In the genomic region with DNA sequence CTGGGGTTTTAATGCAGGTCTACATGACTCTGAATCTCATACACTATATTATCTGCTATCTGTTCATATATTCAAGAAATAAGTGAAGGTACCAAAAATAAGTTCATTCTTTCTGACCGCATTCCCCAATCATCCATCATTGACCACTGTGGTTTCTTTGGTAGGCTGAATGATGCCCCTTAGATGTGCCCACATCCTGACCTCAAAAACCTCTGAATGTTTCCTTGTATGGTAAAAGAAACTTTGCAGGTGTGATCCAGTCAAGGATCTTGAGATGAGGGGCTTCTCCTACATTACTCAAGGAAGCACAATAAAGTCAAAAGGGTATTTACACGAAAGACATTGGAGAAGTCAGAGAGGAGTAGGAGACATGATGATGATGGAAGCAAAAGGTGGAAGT, we compare ENCODE assay signal across 22 cellular contexts.
DNase-seq lines count a peak whose midpoint lies in the region; ATAC-seq, FAIRE-seq and TF ChIP-seq lines count a peak whose summit lies in the region.
"Had no signal": no experiment of that assay in that cellular context is flagged by ENCODE, and none has a peak within 500 bp of the region (broad histone marks: within the 10 kb centered on the region; RNA-seq: fewer than 3 reads in every experiment).

No MANE protein-coding gene starts in this region.

- POLR2A ChIA-PET in naive thymus-derived CD4-positive, alpha-beta T cell (lab: Charles Lee) = no interaction called here

- no peaks in the 10 kb centered on the region for H3K9me3 Mint-ChIP-seq in activated T-helper 1 cell treated with anti-CD3 and anti-CD28 coated beads, Interleukin-12 subunit alpha, Interleukin-12 subunit beta, Interleukin-2, Interleukin-4 antibody, amounts not matched to agents 30 ng/mL and 10 ng/mL and 1 ng/mL, durations not matched to agents 14 hours and 24 hours and 36 hours
- peaks cover 0 to 5% (median 0%) of the 10 kb centered on the region in 11 donors for H3K9me3 Mint-ChIP-seq in naive thymus-derived CD4-positive, alpha-beta T cell
- H3K9me3 Mint-ChIP-seq: IgD-negative memory B cell; nephron progenitor cell; stimulated activated naive B cell treated with anti-CD40 and anti-IgM and Interleukin-4, amounts not matched to agents 10 μg/mL and 1 μg/mL and 100 μg/mL, for 72 hours; type B pancreatic cell had no signal

- H3K9me3 ChIP-seq in naive thymus-derived CD4-positive, alpha-beta T cell (ENCODE audit: control insufficient read depth in 2 of 3, low read length in 3 of 3) = no peaks in the 10 kb centered on the region
- H3K9me3 ChIP-seq in left ventricle myocardium inferior (replicated peaks) = no peaks in the 10 kb centered on the region
- H3K9me3 ChIP-seq: ascending aorta, gastrocnemius medialis, prostate gland, spleen had no signal

- no peak overlapping the region for H3K4me3 ChIP-seq in naive thymus-derived CD4-positive, alpha-beta T cell (ENCODE audit: low read length)
- no peak overlapping the region for H3K4me3 ChIP-seq in left ventricle myocardium inferior
- H3K4me3 ChIP-seq: ascending aorta, gastrocnemius medialis, prostate gland, spleen had no signal

- peak; percentile 29 for ATAC-seq in naive thymus-derived CD4-positive, alpha-beta T cell
- ATAC-seq: gastrocnemius medialis had no signal

- H3K27me3 ChIP-seq in naive thymus-derived CD4-positive, alpha-beta T cell (ENCODE audit: control insufficient read depth in 2 of 2, insufficient read depth in 2 of 2, low read length in 2 of 2) = peaks cover 0 to 4% of the 10 kb centered on the region in 2 donors
- peaks cover 15% of the 10 kb centered on the region for H3K27me3 ChIP-seq in left ventricle myocardium inferior (ENCODE audit: low read depth)
- H3K27me3 ChIP-seq: ascending aorta, gastrocnemius medialis had no signal

- CTCF ChIA-PET in naive thymus-derived CD4-positive, alpha-beta T cell (lab: Charles Lee) = interaction anchor here (0.6 to 1.0 kb wide), 2 partner anchors 8 to 108 kb away, joined by 3 read pairs; no protein-coding TSS in a partner anchor

- H3K4me1 ChIP-seq in naive thymus-derived CD4-positive, alpha-beta T cell (ENCODE audit: control insufficient read depth in 2 of 2, insufficient read depth in 2 of 2, low read length in 2 of 2) = peaks cover 0 to 6% of the 10 kb centered on the region in 2 donors
- no peaks in the 10 kb centered on the region for H3K4me1 ChIP-seq in left ventricle myocardium inferior
- H3K4me1 ChIP-seq: ascending aorta, gastrocnemius medialis, prostate gland had no signal

- H3K4me3 Mint-ChIP-seq in activated T-helper 1 cell treated with anti-CD3 and anti-CD28 coated beads, Interleukin-12 subunit alpha, Interleukin-12 subunit beta, Interleukin-2, Interleukin-4 antibody, amounts not matched to agents 30 ng/mL and 10 ng/mL and 1 ng/mL, durations not matched to agents 14 hours and 24 hours and 36 hours = no peak overlapping the region
- H3K4me3 Mint-ChIP-seq in naive thymus-derived CD4-positive, alpha-beta T cell = peak overlapping the region in 3 of 10 donors; percentile 2 to 14 (median 7)
- H3K4me3 Mint-ChIP-seq: IgD-negative memory B cell; nephron progenitor cell; stimulated activated naive B cell treated with anti-CD40 and anti-IgM and Interleukin-4, amounts not matched to agents 10 μg/mL and 1 μg/mL and 100 μg/mL, for 72 hours; type B pancreatic cell had no signal

- peaks cover 51% of the 10 kb centered on the region for H3K27me3 Mint-ChIP-seq in activated T-helper 1 cell treated with anti-CD3 and anti-CD28 coated beads, Interleukin-12 subunit alpha, Interleukin-12 subunit beta, Interleukin-2, Interleukin-4 antibody, amounts not matched to agents 30 ng/mL and 10 ng/mL and 1 ng/mL, durations not matched to agents 14 hours and 24 hours and 36 hours (ENCODE audit: insufficient read depth)
- peaks cover 29 to 70% (median 66%) of the 10 kb centered on the region in 5 donors for H3K27me3 Mint-ChIP-seq in naive thymus-derived CD4-positive, alpha-beta T cell
- H3K27me3 Mint-ChIP-seq: type B pancreatic cell had no signal

- in situ Hi-C loops in KBM-7 (cut with MboI; ENCODE audit: low pct_unique_long_range_greater_than_20kb, low sequenced_read_pairs) = no loop called here

- DNase-seq in activated CD4-positive, alpha-beta T cell treated with anti-CD3 and anti-CD28 coated beads for 48 hours = peak; percentile 25
- DNase-seq in activated CD4-positive, alpha-beta T cell treated with anti-CD3 and anti-CD28 coated beads, Interleukin-2, amount 50 U/mL, for 4 hours = no peak
- DNase-seq in KBM-7 (peak; percentile 42), left ventricle myocardium inferior (no peak), SKM-1 (lab: John Stamatoyannopoulos, UW; ENCODE audit: unreplicated experiment) (no peak), HTR-8/SVneo (ENCODE audit: insufficient read length, low spot score) (no peak)
- DNase-seq in activated T-helper 1 cell treated with anti-CD3 and anti-CD28 coated beads, Interleukin-12 subunit alpha, Interleukin-12 subunit beta, Interleukin-2, Interleukin-4 antibody, amounts not matched to agents 30 ng/mL and 10 ng/mL and 1 ng/mL, durations not matched to agents 14 hours and 24 hours and 36 hours (ENCODE audit: low spot score) = peak; percentile 15
- peak in 1 of 9 donors; percentile 7 for DNase-seq in naive thymus-derived CD4-positive, alpha-beta T cell
- DNase-seq: DMS53; gastrocnemius medialis; NCI-H1417 treated with DMSO at 0.1 percent for 48 hours; NCI-H82; nephron progenitor cell; spleen; stimulated activated naive B cell treated with anti-CD40 and anti-IgM and Interleukin-4, amounts not matched to agents 10 μg/mL and 1 μg/mL and 100 μg/mL, for 72 hours had no signal

- no peaks in the 10 kb centered on the region for H3K36me3 ChIP-seq in naive thymus-derived CD4-positive, alpha-beta T cell (ENCODE audit: control insufficient read depth in 2 of 3, insufficient read depth in 3 of 3, low read length in 3 of 3)
- no peaks in the 10 kb centered on the region for H3K36me3 ChIP-seq in left ventricle myocardium inferior
- H3K36me3 ChIP-seq: ascending aorta, gastrocnemius medialis, prostate gland, spleen had no signal

- H3K4me1 Mint-ChIP-seq in activated T-helper 1 cell treated with anti-CD3 and anti-CD28 coated beads, Interleukin-12 subunit alpha, Interleukin-12 subunit beta, Interleukin-2, Interleukin-4 antibody, amounts not matched to agents 30 ng/mL and 10 ng/mL and 1 ng/mL, durations not matched to agents 14 hours and 24 hours and 36 hours (ENCODE audit: low read depth) = peaks cover 43% of the 10 kb centered on the region
- peaks cover 10 to 39% (median 15%) of the 10 kb centered on the region in 7 donors for H3K4me1 Mint-ChIP-seq in naive thymus-derived CD4-positive, alpha-beta T cell
- H3K4me1 Mint-ChIP-seq: nephron progenitor cell had no signal

- TF ChIP-seq CTCF in left ventricle myocardium inferior (IDR thresholded peaks at IDR 0.05; ENCODE audit: borderline replicate concordance) = no peak

- no peak for FAIRE-seq in HTR-8/SVneo (lab: Jason Lieb, UNC)
- FAIRE-seq: A204.1 had no signal

- H3K27ac Mint-ChIP-seq in activated T-helper 1 cell treated with anti-CD3 and anti-CD28 coated beads, Interleukin-12 subunit alpha, Interleukin-12 subunit beta, Interleukin-2, Interleukin-4 antibody, amounts not matched to agents 30 ng/mL and 10 ng/mL and 1 ng/mL, durations not matched to agents 14 hours and 24 hours and 36 hours = no peak overlapping the region
- H3K27ac Mint-ChIP-seq in naive thymus-derived CD4-positive, alpha-beta T cell = no peak overlapping the region
- H3K27ac Mint-ChIP-seq: IgD-negative memory B cell; nephron progenitor cell; stimulated activated naive B cell treated with anti-CD40 and anti-IgM and Interleukin-4, amounts not matched to agents 10 μg/mL and 1 μg/mL and 100 μg/mL, for 72 hours; type B pancreatic cell had no signal

- no peaks in the 10 kb centered on the region for H3K36me3 Mint-ChIP-seq in activated T-helper 1 cell treated with anti-CD3 and anti-CD28 coated beads, Interleukin-12 subunit alpha, Interleukin-12 subunit beta, Interleukin-2, Interleukin-4 antibody, amounts not matched to agents 30 ng/mL and 10 ng/mL and 1 ng/mL, durations not matched to agents 14 hours and 24 hours and 36 hours (ENCODE audit: low read depth)
- H3K36me3 Mint-ChIP-seq in naive thymus-derived CD4-positive, alpha-beta T cell = no peaks in the 10 kb centered on the region
- H3K36me3 Mint-ChIP-seq: IgD-negative memory B cell, type B pancreatic cell had no signal

- intact Hi-C loops in activated T-helper 1 cell treated with anti-CD3 and anti-CD28 coated beads, Interleukin-12 subunit alpha, Interleukin-12 subunit beta, Interleukin-2, Interleukin-4 antibody, amounts not matched to agents 30 ng/mL and 10 ng/mL and 1 ng/mL, durations not matched to agents 14 hours and 24 hours and 36 hours (cut with micrococcal nuclease) = no loop called here
- intact Hi-C loops in naive thymus-derived CD4-positive, alpha-beta T cell (cut with micrococcal nuclease) = no loop called here
- intact Hi-C loops in left ventricle myocardium inferior (cut with micrococcal nuclease) = no loop called here

- H3K27ac ChIP-seq in naive thymus-derived CD4-positive, alpha-beta T cell (ENCODE audit: low read depth, low read length) = no peak overlapping the region
- no peak overlapping the region for H3K27ac ChIP-seq in left ventricle myocardium inferior (replicated peaks)
- H3K27ac ChIP-seq: ascending aorta, C4-2B, epithelial cell of prostate, gastrocnemius medialis, prostate gland, spleen had no signal

Comparison
In these comparisons a context has a peak if more than half of its experiments do, and no peak if none do; other contexts are left out.
1. DNase-seq: peak in activated CD4-positive, alpha-beta T cell treated with anti-CD3 and anti-CD28 coated beads for 48 hours (single experiment), KBM-7 (single experiment) and activated T-helper 1 cell treated with anti-CD3 and anti-CD28 coated beads, Interleukin-12 subunit alpha, Interleukin-12 subunit beta, Interleukin-2, Interleukin-4 antibody, amounts not matched to agents 30 ng/mL and 10 ng/mL and 1 ng/mL, durations not matched to agents 14 hours and 24 hours and 36 hours (single experiment); none in activated CD4-positive, alpha-beta T cell treated with anti-CD3 and anti-CD28 coated beads, Interleukin-2, amount 50 U/mL, for 4 hours (0 of 2), left ventricle myocardium inferior (single experiment), SKM-1 (single experiment) and HTR-8/SVneo (single experiment).